Comparison of ENCODE assay signal across 1 cellular context in genomic region chr1:231334952-231335351, GRCh38.
TF ChIP-seq lines count a peak whose summit lies in the region.

No MANE protein-coding gene starts in this region.

TF ChIP-seq in GM23338, 12 proteins besides CTCF, POLR2A, EP300 and RAD21 (continued from another document):
- TF ChIP-seq CREB1 (CRISPR knock-in tag; IDR thresholded peaks at IDR 0.05; ENCODE audit: low read depth): no peak
- TF ChIP-seq REST (IDR thresholded peaks at IDR 0.05; ENCODE audit: unreplicated experiment): no peak
- no peak for TF ChIP-seq ZNF331 (CRISPR knock-in tag; IDR thresholded peaks at IDR 0.05; ENCODE audit: low read depth)
